Comparison of ENCODE assay signal across 10 cellular contexts in genomic region chr10:78035025-78035424, GRCh38. TPM values are rescaled to one million over a fixed set of nuclear protein-coding genes. Genes with fewer than 3 reads are reported as not detected.
DNase-seq lines count a peak whose midpoint lies in the region; ATAC-seq, FAIRE-seq and TF ChIP-seq lines count a peak whose summit lies in the region.
"Had no signal": no experiment of that assay in that cellular context is flagged by ENCODE, and none has a peak within 500 bp of the region (broad histone marks: within the 10 kb centered on the region; RNA-seq: fewer than 3 reads in every experiment).

No MANE protein-coding gene starts in this region.

- RAD21 ChIA-PET in GM12878 (lab: Charles Lee; ENCODE audit: unreplicated experiment), result no interaction called here

- no peak for TF ChIP-seq POLR2A in GM12878 (IDR thresholded peaks at IDR 0.05; ENCODE audit: low read depth, low read length)

- H3K4me3 ChIP-seq in right cardiac atrium (ENCODE audit: low read length) (peak overlapping the region; percentile 86), GM12878 (peak overlapping the region; percentile 95)

- no peaks in the 10 kb centered on the region for H3K27me3 Mint-ChIP-seq in memory B cell

- SMC1A ChIA-PET in GM12878 (lab: Charles Lee; ENCODE audit: uncharacterized antibody, unreplicated experiment), result interaction anchor here (1.4 to 3.1 kb wide), 2 partner anchors 11 to 15 kb away, joined by 3 to 16 read pairs; no protein-coding TSS in a partner anchor

- H3K36me3 Mint-ChIP-seq in memory B cell, result peaks cover 20% of the 10 kb centered on the region

- no TSS peak for BruUV-seq in GM12878 (replicated peaks; lab: Mats Ljungman, UMichigan)

- TF ChIP-seq RAD21 in GM12878 (IDR thresholded peaks at IDR 0.05; ENCODE audit: insufficient read depth, low read depth, low read length), result no peak

- H3K4me2 ChIP-seq in GM12878 (ENCODE audit: control insufficient read depth, insufficient read depth), result peak overlapping the region; percentile 94

- POLR2A ChIA-PET in GM12878 (lab: Charles Lee), result no interaction called here

- no peaks in the 10 kb centered on the region for H3K9me3 Mint-ChIP-seq in memory B cell

- H3K79me2 ChIP-seq in GM12878 (ENCODE audit: control insufficient read depth, insufficient read depth, low read length), result peaks cover 64% of the 10 kb centered on the region

- H3K9ac ChIP-seq in GM12878 (ENCODE audit: control insufficient read depth, insufficient read depth, low read length), result peak overlapping the region; percentile 94

- H3K9me3 ChIP-seq in right cardiac atrium (ENCODE audit: control insufficient read depth, low read length) (no peaks in the 10 kb centered on the region), GM12878 (replicated peaks; ENCODE audit: control insufficient read depth, insufficient read depth, low read length) (no peaks in the 10 kb centered on the region)

- no peak for TF ChIP-seq CTCF in GM12878 (IDR thresholded peaks at IDR 0.05 in 2 of 3, conservative IDR thresholded peaks at IDR 0.05 in 1 of 3; ENCODE audit: control insufficient read depth in 2 of 3, extremely low read depth in 1 of 3, insufficient read depth in 1 of 3, low read depth in 3 of 3, low read length in 3 of 3)
- no peak for TF ChIP-seq CTCF in GM10266 (IDR thresholded peaks at IDR 0.05; ENCODE audit: control insufficient read depth, insufficient read depth, low read depth, missing control alignments)

- no peak overlapping the region for H2AFZ ChIP-seq in GM12878 (ENCODE audit: control insufficient read depth, low read depth, low read length)

- H3K27ac ChIP-seq in right cardiac atrium (ENCODE audit: low read length) (no peak overlapping the region), GM12878 (ENCODE audit: control insufficient read depth, insufficient read depth) (peak overlapping the region; percentile 88)

- H3K4me1 ChIP-seq in right cardiac atrium (ENCODE audit: control insufficient read depth, insufficient read depth, low read length), result no peaks in the 10 kb centered on the region
- peaks cover 7% of the 10 kb centered on the region for H3K4me1 ChIP-seq in GM12878 (ENCODE audit: control insufficient read depth, insufficient read depth, low read length)

- DNase-seq in right cardiac atrium (no peak), Right ventricle myocardium inferior (ENCODE audit: missing footprints) (no peak), GM12878 (ENCODE audit: low read depth, low spot score) (no peak), memory B cell (ENCODE audit: low spot score in 2 of 2) (no peak), GM10266 (ENCODE audit: extremely low spot score) (no peak), AML-193 (lab: John Stamatoyannopoulos, UW) (no peak)
- DNase-seq: activated CD4-positive, CD25-positive, alpha-beta regulatory T cell; occipital lobe had no signal

- H4K20me1 ChIP-seq in GM12878 (ENCODE audit: control insufficient read depth, insufficient read depth), result peaks cover 14% of the 10 kb centered on the region

- no peak for ATAC-seq in right cardiac atrium
- no peak for ATAC-seq in Right ventricle myocardium inferior
- no peak for ATAC-seq in GM12878
- ATAC-seq in memory B cell (ENCODE audit: low read depth), result no peak
- ATAC-seq in HG03521 (IDR thresholded peaks at IDR 0.05; ENCODE audit: unreplicated experiment), result no peak
- ATAC-seq in GM21381 (IDR thresholded peaks at IDR 0.05; ENCODE audit: unreplicated experiment), result no peak

- H3K27ac Mint-ChIP-seq in memory B cell, result peak overlapping the region; percentile 88

- no peak for FAIRE-seq in GM12878 (lab: Jason Lieb, UNC)

- H3K36me3 ChIP-seq in GM12878 (ENCODE audit: control insufficient read depth in 2 of 2, insufficient read depth in 2 of 2, low read length in 1 of 2), result peaks cover 23 to 40% of the 10 kb centered on the region in 2 experiments

- H3K27me3 ChIP-seq in right cardiac atrium (ENCODE audit: control insufficient read depth, insufficient read depth) (no peaks in the 10 kb centered on the region), GM12878 (replicated peaks in 1 of 2; ENCODE audit: control insufficient read depth in 2 of 2, insufficient read depth in 2 of 2, low read length in 1 of 2) (no peaks in the 10 kb centered on the region)

- peak overlapping the region; percentile 90 for H3K4me3 Mint-ChIP-seq in memory B cell

- H3K4me1 Mint-ChIP-seq in memory B cell, result peaks cover 31% of the 10 kb centered on the region

- in situ Hi-C loops in GM12878 (cut with MboI), result no loop called here

- intact Hi-C loops in right cardiac atrium (cut with DNase I), result no loop called here
- intact Hi-C loops in Right ventricle myocardium inferior (cut with DNase I), result loop anchor here (5.0 kb wide), 1 partner anchor 1172 kb away; no protein-coding TSS in a partner anchor
- intact Hi-C loops in GM12878 (cut with micrococcal nuclease; ENCODE audit: unreplicated experiment), result no loop called here

- no peak for TF ChIP-seq EP300 in GM12878 (IDR thresholded peaks at IDR 0.05; ENCODE audit: borderline replicate concordance in 1 of 2, control insufficient read depth in 1 of 2, low read depth in 2 of 2, low read length in 2 of 2)

- CTCF ChIA-PET in GM12878 (lab: Yijun Ruan, JAX), result interaction anchor here (3.6 kb wide), 1 partner anchor 11 kb away, joined by 25 read pairs; no protein-coding TSS in a partner anchor

- 82% methylated on average over 5 of the region's 5 CpGs for WGBS in right cardiac atrium
- 47% methylated on average over 5 of the region's 5 CpGs for WGBS in GM12878 (ENCODE audit: insufficient coverage, insufficient replicate concordance, low lambda C conversion rate, missing lambda C conversion rate)

TF ChIP-seq in GM12878, 131 proteins besides CTCF, POLR2A, EP300 and RAD21 (continues in another document):
- TF ChIP-seq ZBED1 (IDR thresholded peaks at IDR 0.05; ENCODE audit: borderline replicate concordance), result no peak
- no peak for TF ChIP-seq HSF1 (IDR thresholded peaks at IDR 0.05; ENCODE audit: low read depth, low read length)

RNA-seq across cellular contexts. Expression of gene RPS24, which starts 1.4 kb away (rescaled TPM):
- 1,000 to 10,000 TPM in 1 of 4 donors, 100 to 1,000 TPM in 3; 825 to 1,058 (median 969) TPM for total RNA-seq in right cardiac atrium
- polyA plus RNA-seq in right cardiac atrium, result 3,122 TPM
- total RNA-seq in Right ventricle myocardium inferior, result 880 TPM
- 603 and 652 TPM in 2 replicates for total RNA-seq in GM12878 (2013; cell fraction: nucleolus; rRNA removed)
- 2,411 and 2,802 TPM in 2 replicates for total RNA-seq in GM12878 (2014; rRNA removed)
- 6,566 and 6,639 TPM in 2 replicates for total RNA-seq in GM12878 (2014; rRNA removed; fragmentation: Illumina TruSeq; extraction: Trizol)
- total RNA-seq in GM12878 (2021), result 1,928 and 2,010 TPM in 2 replicates
- polyA plus RNA-seq in GM12878 (2011; ENCODE audit: low read depth), result 19,005 TPM
- 4,949 and 6,080 TPM in 2 replicates for polyA plus RNA-seq in GM12878 (2011; rRNA removed)
- 3,837 and 6,286 TPM in 2 replicates for polyA plus RNA-seq in GM12878 (2011; cell fraction: cytosol; rRNA removed)
- 1,409 and 1,490 TPM in 2 replicates for polyA plus RNA-seq in GM12878 (2011; cell fraction: nucleus; rRNA removed)
- polyA plus RNA-seq in GM12878 (2012), result 5,520 and 6,024 TPM in 2 replicates
- 7,285 and 11,010 TPM in 2 replicates for polyA plus RNA-seq in GM12878 (2014; fragmentation: Illumina TruSeq; extraction: Trizol)
- 1,000 to 10,000 TPM; 2,040 to 2,048 TPM for polyA plus RNA-seq in GM12878 (2014; fragmentation: Nextera tagmentation; extraction: Ambion mirVana)
- polyA plus RNA-seq in GM12878 (2014; rRNA removed), result 3,560 and 4,462 TPM in 2 replicates
- polyA plus RNA-seq in GM12878 (2016; fragmentation: Nextera tagmentation; extraction: Ambion mirVana), result 1,000 to 10,000 TPM; 1,343 to 1,367 TPM
- 1,139 and 1,792 TPM in 2 replicates for polyA minus RNA-seq in GM12878 (2011; rRNA and poly(A)+ RNA removed)
- 512 and 570 TPM in 2 replicates for polyA minus RNA-seq in GM12878 (2011; cell fraction: cytosol; rRNA and poly(A)+ RNA removed)
- polyA minus RNA-seq in GM12878 (2011; cell fraction: nucleus; rRNA and poly(A)+ RNA removed), result 171 and 211 TPM in 2 replicates

RNA-seq across cellular contexts. Expression of gene POLR3A, which starts 5.7 kb away (rescaled TPM):
- total RNA-seq in right cardiac atrium (10 to 100 TPM in 1 of 4 donors, 1 to 10 TPM in 3; 8.2 to 10.2 (median 9.2) TPM), Right ventricle myocardium inferior (8.2 TPM), GM12878 (2014; rRNA removed) (14.9 and 17.5 TPM in 2 replicates), GM12878 (2014; rRNA removed; fragmentation: Illumina TruSeq; extraction: Trizol) (11.7 and 12.9 TPM in 2 replicates), GM12878 (2021) (16.8 and 20.4 TPM in 2 replicates)
- polyA plus RNA-seq in right cardiac atrium (3.9 TPM), GM12878 (2011; rRNA removed) (10.5 and 11.6 TPM in 2 replicates), GM12878 (2014; fragmentation: Illumina TruSeq; extraction: Trizol) (15.8 and 16.4 TPM in 2 replicates), GM12878 (2014; fragmentation: Nextera tagmentation; extraction: Ambion mirVana) (1 to 10 TPM; 5.4 to 6.6 TPM), GM12878 (2014; rRNA removed) (12.2 and 12.3 TPM in 2 replicates), GM12878 (2016; fragmentation: Nextera tagmentation; extraction: Ambion mirVana) (10 to 100 TPM; 18.4 to 19.2 TPM)
- total RNA-seq in GM12878 (2013; cell fraction: nucleolus; rRNA removed), result 42.1 and 44.8 TPM in 2 replicates
- 6.1 TPM for polyA plus RNA-seq in GM12878 (2011; ENCODE audit: low read depth)
- 9.3 and 11.2 TPM in 2 replicates for polyA plus RNA-seq in GM12878 (2011; cell fraction: cytosol; rRNA removed)
- polyA plus RNA-seq in GM12878 (2011; cell fraction: nucleus; rRNA removed), result 15.2 and 18.5 TPM in 2 replicates
- polyA plus RNA-seq in GM12878 (2012), result 7.3 and 7.4 TPM in 2 replicates
- polyA minus RNA-seq in GM12878 (2011; rRNA and poly(A)+ RNA removed), result 30.7 and 30.9 TPM in 2 replicates
- polyA minus RNA-seq in GM12878 (2011; cell fraction: cytosol; rRNA and poly(A)+ RNA removed), result 12.2 and 13.8 TPM in 2 replicates
- polyA minus RNA-seq in GM12878 (2011; cell fraction: nucleus; rRNA and poly(A)+ RNA removed), result 23.9 and 36.4 TPM in 2 replicates
